Comparison of ENCODE assay signal across 13 cellular contexts in the genomic region with DNA sequence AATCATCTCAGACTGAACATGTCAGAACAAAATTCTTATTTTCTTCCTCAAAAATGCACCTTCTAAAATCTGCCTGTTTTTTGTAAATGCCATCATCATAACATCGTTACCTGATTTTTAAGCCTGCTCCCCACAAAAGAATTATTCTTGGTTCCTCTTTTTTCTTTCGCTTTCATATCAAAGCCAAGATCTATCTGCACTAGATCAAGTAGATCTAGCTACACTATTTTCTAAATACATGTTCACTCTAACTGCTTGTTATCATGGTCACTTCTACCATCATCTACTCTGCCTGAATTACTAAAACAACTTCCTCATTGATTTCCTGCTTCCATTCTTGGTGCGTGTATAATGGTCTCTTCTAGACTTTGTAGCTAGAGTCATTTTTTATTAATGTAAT.
DNase-seq lines count a peak whose midpoint lies in the region; ATAC-seq and TF ChIP-seq lines count a peak whose summit lies in the region.
"Had no signal": no experiment of that assay in that cellular context is flagged by ENCODE, and none has a peak within 500 bp of the region (broad histone marks: within the 10 kb centered on the region; RNA-seq: fewer than 3 reads in every experiment).

No MANE protein-coding gene starts in this region.

- no peaks in the 10 kb centered on the region for H3K79me2 ChIP-seq in Loucy (ENCODE audit: insufficient read depth, low read length)

- H3K9me3 ChIP-seq in Loucy (ENCODE audit: insufficient read depth, low read depth, low read length) (no peaks in the 10 kb centered on the region), Caco-2 (peaks cover 2% of the 10 kb centered on the region; the same call in 1 of the 2 replicates)
- H3K9me3 ChIP-seq: breast epithelium had no signal

- no peaks in the 10 kb centered on the region for H4K20me1 ChIP-seq in Loucy (ENCODE audit: insufficient read depth, low read length, poor library complexity, severe bottlenecking)

- H3K9me3 Mint-ChIP-seq in Caco-2 (ENCODE audit: unreplicated experiment): no peaks in the 10 kb centered on the region

- H3K27me3 ChIP-seq in Loucy (ENCODE audit: insufficient read depth, low read length, poor library complexity, severe bottlenecking) (no peaks in the 10 kb centered on the region), Caco-2 (replicated peaks; ENCODE audit: control insufficient read depth, insufficient read depth, low read length) (no peaks in the 10 kb centered on the region)
- H3K27me3 ChIP-seq: breast epithelium had no signal

- no peaks in the 10 kb centered on the region for H3K36me3 Mint-ChIP-seq in Caco-2 (ENCODE audit: insufficient read depth, unreplicated experiment)

- no peak overlapping the region for H3K4me2 ChIP-seq in Loucy (ENCODE audit: low read depth, low read length, poor library complexity, severe bottlenecking)

- no peaks in the 10 kb centered on the region for H3K9me2 ChIP-seq in Loucy (replicated peaks; ENCODE audit: low read depth, low read length)

- H3K4me3 Mint-ChIP-seq in Caco-2 (ENCODE audit: unreplicated experiment): no peak overlapping the region

- H3K27me3 Mint-ChIP-seq in Caco-2 (ENCODE audit: insufficient read depth, unreplicated experiment): no peaks in the 10 kb centered on the region

- POLR2A ChIA-PET in Caco-2 (lab: Charles Lee): no interaction called here

- H3K36me3 ChIP-seq in Loucy (ENCODE audit: insufficient read depth, low read length): no peaks in the 10 kb centered on the region
- H3K36me3 ChIP-seq in Caco-2 (ENCODE audit: control insufficient read depth, insufficient read depth, low read length): no peaks in the 10 kb centered on the region
- H3K36me3 ChIP-seq: breast epithelium had no signal

- DNase-seq in GM12865 (ENCODE audit: low read depth) (peak; percentile 16), RKO (ENCODE audit: low spot score) (no peak), Caco-2 (no peak), DMS 273 treated with DMSO at 0.1 percent for 48 hours (lab: John Stamatoyannopoulos, UW) (no peak), hippocampal formation (lab: John Stamatoyannopoulos, UW) (no peak)
- DNase-seq: activated gamma-delta T cell treated with Interleukin-2 at 50 U/mL for 16 hours, DMS79, NCI-H1417 treated with DMSO at 0.1 percent for 48 hours, NCI-H774 had no signal

- ATAC-seq in GM19455 (IDR thresholded peaks at IDR 0.05; ENCODE audit: unreplicated experiment) (peak; percentile 66), HG02943 (IDR thresholded peaks at IDR 0.05; ENCODE audit: low read depth, unreplicated experiment) (peak; percentile 79)

- intact Hi-C loops in Caco-2 (cut with micrococcal nuclease; ENCODE audit: unreplicated experiment): no loop called here

- H2AFZ ChIP-seq in Loucy (ENCODE audit: low read length): peak overlapping the region; percentile 18; the same call in 1 of the 2 replicates

- no peak overlapping the region for H3K9ac ChIP-seq in Loucy (ENCODE audit: low read depth, low read length, poor library complexity, severe bottlenecking)

- H3K4me3 ChIP-seq in GM12865 (ENCODE audit: low read depth, low read length) (no peak overlapping the region), Loucy (ENCODE audit: low read length, poor library complexity, severe bottlenecking) (no peak overlapping the region), Caco-2 (ENCODE audit: low read depth, low read length) (no peak overlapping the region)
- H3K4me3 ChIP-seq: breast epithelium had no signal

- CTCF ChIA-PET in Caco-2 (lab: Charles Lee): no interaction called here

- H3K27ac Mint-ChIP-seq in Caco-2 (ENCODE audit: unreplicated experiment): no peak overlapping the region

- H3K4me1 ChIP-seq in Loucy (ENCODE audit: insufficient read depth, low read length, poor library complexity, severe bottlenecking) (peaks cover 5% of the 10 kb centered on the region), Caco-2 (no peaks in the 10 kb centered on the region)
- H3K4me1 ChIP-seq: breast epithelium had no signal

- H3F3A ChIP-seq in Loucy (ENCODE audit: low read depth): no peaks in the 10 kb centered on the region

- no TSS peak for BruUV-seq in Caco-2 (replicated peaks; lab: Mats Ljungman, UMichigan)

- H3K4me1 Mint-ChIP-seq in Caco-2 (ENCODE audit: low read depth, unreplicated experiment): peaks cover 12% of the 10 kb centered on the region

- TF ChIP-seq CTCF in GM12865 (IDR thresholded peaks at IDR 0.05; ENCODE audit: insufficient read depth, low read depth, low read length, missing control alignments) (no peak), Loucy (conservative IDR thresholded peaks at IDR 0.05; ENCODE audit: low read length) (no peak), Caco-2 (IDR thresholded peaks at IDR 0.05; ENCODE audit: insufficient read depth in 1 of 2, low read depth in 1 of 2, low read length in 1 of 2, severe bottlenecking in 1 of 2, unreplicated experiment in 1 of 2) (no peak)
